Comparison of ENCODE assay signal across 8 cellular contexts in genomic region chr12:30695327-30696102, GRCh38. TPM values are rescaled to one million over a fixed set of nuclear protein-coding genes. Genes with fewer than 3 reads are reported as not detected.
DNase-seq lines count a peak whose midpoint lies in the region; ATAC-seq and TF ChIP-seq lines count a peak whose summit lies in the region.

IPO8 (minus strand) TSS chr12:30695869; CDS start chr12:30695647, 222 bp downstream.

- H2BK12ac ChIP-seq in trophoblast cell (ENCODE audit: low read length): peak within 1 kb of the TSS; percentile 12

- no peaks in the 10 kb centered on the region for H3K27me3 ChIP-seq in trophoblast cell (ENCODE audit: insufficient read depth, low read length)
- H3K27me3 ChIP-seq in transverse colon: no peaks in the 10 kb centered on the region

- intact Hi-C loops in Right ventricle myocardium superior (cut with DNase I) (loop anchor here (10.0 kb wide), 1 partner anchor 59 kb away; the partner anchor contains the start of gene CAPRIN2), transverse colon (cut with DNase I; ENCODE audit: low total_unique reads) (loop anchor here (10.0 kb wide), 1 partner anchor 59 kb away; the partner anchor contains the start of gene CAPRIN2)

- H2BK5ac ChIP-seq in trophoblast cell (ENCODE audit: low read depth, low read length, poor library complexity): peak within 1 kb of the TSS; percentile 80

- peak; percentile 17 for TF ChIP-seq POLR2A in transverse colon (IDR thresholded peaks at IDR 0.05)

- no peaks in the 10 kb centered on the region for H3K9me3 ChIP-seq in trophoblast cell (ENCODE audit: insufficient read depth, low read depth, low read length)
- no peaks in the 10 kb centered on the region for H3K9me3 ChIP-seq in transverse colon

- H3K23ac ChIP-seq in trophoblast cell (ENCODE audit: low read length): no peak within 1 kb of the TSS

- no peak for TF ChIP-seq EP300 in transverse colon (IDR thresholded peaks at IDR 0.05; ENCODE audit: low read depth)

- H3K4me3 Mint-ChIP-seq in activated naive CD8-positive, alpha-beta T cell treated with anti-CD3 and anti-CD28 coated beads, Interleukin-2, amount 50 U/mL, for 24 hours: peak within 1 kb of the TSS; percentile 91

- H3K4me2 ChIP-seq in trophoblast cell (ENCODE audit: low read length): peak within 1 kb of the TSS; percentile 87

- H3K4me1 ChIP-seq in trophoblast cell (ENCODE audit: control insufficient read depth in 1 of 2, insufficient read depth in 2 of 2, low read length in 2 of 2): peaks cover 4 to 8% of the 10 kb centered on the region in 2 experiments
- H3K4me1 ChIP-seq in transverse colon: peaks cover 13 to 36% (median 14%) of the 10 kb centered on the region in 4 donors

- WGBS in trophoblast cell (ENCODE audit: extremely low coverage, insufficient coverage, insufficient read length): no CpG with 5 or more reads among the region's 68 CpGs
- 1% methylated on average over 63 of the region's 68 CpGs; no CpG with 5 or more reads in 1 of the 2 donors for WGBS in transverse colon (ENCODE audit: low coverage in 1 of 2), 2 donors

- H3K27ac ChIP-seq in trophoblast cell (ENCODE audit: low read depth, low read length): peak within 1 kb of the TSS; percentile 30
- H3K27ac ChIP-seq in transverse colon: peak within 1 kb of the TSS; percentile 87 to 94 (median 90)

- in situ Hi-C loops in transverse colon (cut with MboI; ENCODE audit: low pct_ligation_motif_present in 1 of 4, low pct_unique_long_range_greater_than_20kb in 1 of 4, low sequenced_read_pairs in 3 of 4): no loop called here

- H3K4me3 ChIP-seq in trophoblast cell (ENCODE audit: low read depth, low read length) (peak within 1 kb of the TSS; percentile 89), transverse colon (peak within 1 kb of the TSS; percentile 93 to 99 (median 96))

- peak; percentile 85 for ATAC-seq in HG02763 (IDR thresholded peaks at IDR 0.05; ENCODE audit: unreplicated experiment)
- ATAC-seq in activated naive CD8-positive, alpha-beta T cell treated with anti-CD3 and anti-CD28 coated beads, Interleukin-2, amount 50 U/mL, for 24 hours: peak; percentile 85
- peak; percentile 98 for ATAC-seq in Right ventricle myocardium superior (ENCODE audit: poor library complexity)

- peak within 1 kb of the TSS; percentile 77 for H4K91ac ChIP-seq in trophoblast cell (ENCODE audit: low read depth, low read length)

- peak within 1 kb of the TSS; percentile 84 for H3K14ac ChIP-seq in trophoblast cell (ENCODE audit: low read length)

- peak within 1 kb of the TSS; percentile 90 for H2AFZ ChIP-seq in trophoblast cell (ENCODE audit: insufficient read depth, low read length, poor library complexity)

- peak within 1 kb of the TSS; percentile 9 for H2AK5ac ChIP-seq in trophoblast cell (ENCODE audit: low read length)

- H3K36me3 ChIP-seq in trophoblast cell (ENCODE audit: control insufficient read depth in 1 of 2, insufficient read depth in 2 of 2, low read length in 2 of 2): no peaks in the 10 kb centered on the region
- no peaks in the 10 kb centered on the region for H3K36me3 ChIP-seq in transverse colon

- H3K79me1 ChIP-seq in trophoblast cell (ENCODE audit: low read length): peaks cover 8% of the 10 kb centered on the region

- no peaks in the 10 kb centered on the region for H3K9me3 Mint-ChIP-seq in activated naive CD8-positive, alpha-beta T cell treated with anti-CD3 and anti-CD28 coated beads, Interleukin-2, amount 50 U/mL, for 24 hours

- peak within 1 kb of the TSS; percentile 75 for H3K9ac ChIP-seq in trophoblast cell (ENCODE audit: low read length)

- H3K79me2 ChIP-seq in trophoblast cell (ENCODE audit: control insufficient read depth, insufficient read depth, low read length, poor library complexity): peaks cover 5% of the 10 kb centered on the region

- peak within 1 kb of the TSS; percentile 79 for H4K12ac ChIP-seq in trophoblast cell (ENCODE audit: low read depth, low read length)

- H3K36me3 Mint-ChIP-seq in activated naive CD8-positive, alpha-beta T cell treated with anti-CD3 and anti-CD28 coated beads, Interleukin-2, amount 50 U/mL, for 24 hours (ENCODE audit: low read depth): peaks cover 4% of the 10 kb centered on the region

- H3K4ac ChIP-seq in trophoblast cell (ENCODE audit: low read depth, low read length): peak within 1 kb of the TSS; percentile 75

- H2BK120ac ChIP-seq in trophoblast cell (ENCODE audit: insufficient read depth, low read length, poor library complexity): peak within 1 kb of the TSS; percentile 75

- DNase-seq in NCI-H1417 (lab: John Stamatoyannopoulos, UW) (peak; percentile 94 to 98 (median 98)), SW480 (ENCODE audit: low spot score) (peak; percentile 97), Right ventricle myocardium superior (peak; percentile 96), trophoblast cell (peak; percentile 84 to 91), transverse colon (peak; percentile 95)
- DNase-seq in activated naive CD8-positive, alpha-beta T cell treated with anti-CD3 and anti-CD28 coated beads, Interleukin-2, amount 50 U/mL, for 24 hours: peak; percentile 88

- TF ChIP-seq CTCF in GM12874 (IDR thresholded peaks at IDR 0.05; ENCODE audit: insufficient read depth, low read depth, low read length) (peak; percentile 67), transverse colon (IDR thresholded peaks at IDR 0.05) (peak; percentile 4 to 58 (median 48))

- peak within 1 kb of the TSS; percentile 88 for H3K18ac ChIP-seq in trophoblast cell (ENCODE audit: low read length)

- H4K8ac ChIP-seq in trophoblast cell (ENCODE audit: low read depth, low read length): peak within 1 kb of the TSS; percentile 70

- H3K4me1 Mint-ChIP-seq in activated naive CD8-positive, alpha-beta T cell treated with anti-CD3 and anti-CD28 coated beads, Interleukin-2, amount 50 U/mL, for 24 hours: peaks cover 42% of the 10 kb centered on the region

- peak within 1 kb of the TSS; percentile 93 for H3K27ac Mint-ChIP-seq in activated naive CD8-positive, alpha-beta T cell treated with anti-CD3 and anti-CD28 coated beads, Interleukin-2, amount 50 U/mL, for 24 hours

- H3K27me3 Mint-ChIP-seq in activated naive CD8-positive, alpha-beta T cell treated with anti-CD3 and anti-CD28 coated beads, Interleukin-2, amount 50 U/mL, for 24 hours: peaks cover 3% of the 10 kb centered on the region

RNA-seq across cellular contexts. Expression of gene IPO8, which starts in this region (rescaled TPM):
- total RNA-seq in Right ventricle myocardium superior (23.0 TPM), transverse colon (10 to 100 TPM; 35.2 to 73.9 (median 62.6) TPM)
- 16.2 and 16.7 TPM in 2 replicates for polyA plus RNA-seq in trophoblast cell (2013)

Comparison
In these comparisons a context has a peak if more than half of its experiments do, and no peak if none do; other contexts are left out.
1. Peak in every context shown above with its lines: DNase-seq, ATAC-seq, H3K4me3 ChIP-seq and H3K27ac ChIP-seq.